8 cellular contexts compared by ENCODE assay signal in genomic region chr9:121992571-121993212, GRCh38.
DNase-seq lines count a peak whose midpoint lies in the region; ATAC-seq, FAIRE-seq and TF ChIP-seq lines count a peak whose summit lies in the region.

No MANE protein-coding gene starts in this region.

- no peak for FAIRE-seq in bronchial epithelial cell (lab: Jason Lieb, UNC)

- peak; percentile 81 for DNase-seq in AG20443 (ENCODE audit: low spot score)
- peak; percentile 25 for DNase-seq in NCI-H1417 treated with DMSO at 0.1 percent for 48 hours (lab: John Stamatoyannopoulos, UW)
- DNase-seq in T-helper 1 cell, result peak in 3 of 5 donors; percentile 9 to 55 (median 25)
- peak; percentile 64 for DNase-seq in bronchial epithelial cell (ENCODE audit: low read depth)
- DNase-seq in kidney tubule cell (ENCODE audit: low spot score), result peak; percentile 81
- peak; percentile 23 to 30 for DNase-seq in stimulated activated CD4-positive, alpha-beta T cell treated with anti-CD3 and anti-CD28 coated beads, Interleukin-2, amount 100 ng/mL, for 48 hours

- peak; percentile 62 for TF ChIP-seq CTCF in bronchial epithelial cell (IDR thresholded peaks at IDR 0.05; ENCODE audit: insufficient read depth, low read length, severe bottlenecking)

- peak; percentile 70 for ATAC-seq in GM18867 (IDR thresholded peaks at IDR 0.05; ENCODE audit: unreplicated experiment)
- ATAC-seq in HG03045 (IDR thresholded peaks at IDR 0.05; ENCODE audit: unreplicated experiment), result no peak

- no peaks in the 10 kb centered on the region for H3K27me3 ChIP-seq in bronchial epithelial cell (ENCODE audit: control insufficient read depth, insufficient read depth, low read length)

- H3K36me3 ChIP-seq in bronchial epithelial cell (ENCODE audit: control insufficient read depth, insufficient read depth, low read length), result no peaks in the 10 kb centered on the region

- no peak overlapping the region for H3K4me3 ChIP-seq in bronchial epithelial cell (ENCODE audit: low read depth, low read length)

Comparison
In these comparisons a context has a peak if more than half of its experiments do, and no peak if none do; other contexts are left out.
1. DNase-seq: peak in every context shown above with its lines; median percentile 81 in AG20443; 81 in kidney tubule cell; 64 in bronchial epithelial cell; 26 in stimulated activated CD4-positive, alpha-beta T cell treated with anti-CD3 and anti-CD28 coated beads, Interleukin-2, amount 100 ng/mL, for 48 hours; 25 in NCI-H1417 treated with DMSO at 0.1 percent for 48 hours; 25 in T-helper 1 cell.